ENCODE assay signal across 21 cellular contexts in the genomic region with DNA sequence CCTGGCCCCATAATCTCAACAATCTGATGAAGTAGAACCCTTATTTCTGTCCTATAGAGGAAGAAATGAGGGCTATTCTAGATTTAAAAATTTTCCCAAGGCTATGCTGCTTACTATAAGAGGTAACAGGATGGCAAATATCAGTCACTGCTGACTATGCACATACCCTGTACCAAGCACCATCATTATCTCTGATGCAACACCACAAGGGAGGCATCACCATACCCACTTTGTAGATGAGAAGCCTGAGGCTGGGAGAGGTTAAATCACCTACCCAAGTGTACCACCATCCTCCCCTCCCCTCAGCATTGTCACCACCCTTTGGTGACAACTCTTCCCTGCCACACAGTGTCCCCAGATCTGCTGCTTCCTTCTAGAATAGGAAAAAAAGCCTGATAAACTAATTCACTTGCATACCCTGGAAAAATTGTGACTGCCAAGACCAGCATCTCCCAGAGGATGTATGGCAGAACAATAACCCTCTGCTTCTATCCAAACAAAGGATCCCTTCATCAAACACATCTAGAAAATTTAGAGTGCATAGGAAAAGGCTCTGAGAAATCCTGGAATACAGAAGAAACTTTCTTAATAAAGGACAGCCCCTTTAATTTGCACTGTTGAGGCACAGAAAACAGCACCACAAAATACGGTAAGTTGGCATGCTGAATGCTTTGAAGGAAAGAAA. TPM values are rescaled to one million over a fixed set of nuclear protein-coding genes. Genes with fewer than 3 reads are reported as not detected.
DNase-seq lines count a peak whose midpoint lies in the region; ATAC-seq, FAIRE-seq and TF ChIP-seq lines count a peak whose summit lies in the region.
"Had no signal": no experiment of that assay in that cellular context is flagged by ENCODE, and none has a peak within 500 bp of the region (broad histone marks: within the 10 kb centered on the region; RNA-seq: fewer than 3 reads in every experiment).

No MANE protein-coding gene starts in this region.

- H3K36me3 ChIP-seq in OCI-LY1 (ENCODE audit: insufficient read depth, low read length) (no peaks in the 10 kb centered on the region), HepG2 (replicated peaks in 1 of 2; ENCODE audit: control insufficient read depth in 1 of 2, insufficient read depth in 2 of 2, low read length in 2 of 2) (no peaks in the 10 kb centered on the region), neural progenitor cell (no peaks in the 10 kb centered on the region)
- H3K36me3 ChIP-seq: BE2C, HAP-1 had no signal

- FAIRE-seq in GM19239 (lab: Jason Lieb, UNC) (peak; percentile 71), HepG2 (lab: Jason Lieb, UNC) (no peak)
- FAIRE-seq: A204.1, D721Med, G401.6, GM12891, H1, HTR-8/SVneo had no signal

- no peak for ATAC-seq in HepG2

- no peak for TF ChIP-seq EP300 in HepG2 (IDR thresholded peaks at IDR 0.05; ENCODE audit: low read depth in 2 of 2, low read length in 2 of 2)
- no peak for TF ChIP-seq EP300 in HepG2 (CRISPR knock-in tag; IDR thresholded peaks at IDR 0.05; ENCODE audit: borderline replicate concordance)

- POLR2A ChIA-PET in HepG2 (lab: Yijun Ruan, JAX): no interaction called here

- H2AFZ ChIP-seq in OCI-LY1 (ENCODE audit: low read length) (no peak overlapping the region), HepG2 (ENCODE audit: low read length) (no peak overlapping the region), neural progenitor cell (replicated peaks) (no peak overlapping the region)

- no peaks in the 10 kb centered on the region for H3F3A ChIP-seq in OCI-LY1 (ENCODE audit: insufficient read depth, low read length)
- H3F3A ChIP-seq in neural progenitor cell (ENCODE audit: low read depth): no peaks in the 10 kb centered on the region

- H3K4me1 Mint-ChIP-seq in neural progenitor cell: peaks cover 13% of the 10 kb centered on the region

- DNase-seq in COLO829 (ENCODE audit: low spot score) (peak; percentile 43), GM19239 (ENCODE audit: insufficient read length, low spot score) (no peak), medulla oblongata (ENCODE audit: extremely low spot score) (peak; percentile 39), HepG2 (ENCODE audit: low spot score) (no peak), NCI-H69 (lab: John Stamatoyannopoulos, UW) (no peak), neural progenitor cell (ENCODE audit: low spot score) (no peak)
- DNase-seq: BE2C; CD4-positive, alpha-beta memory T cell; COR-L47; DMS153; DMS79 treated with DMSO at 0.1 percent for 48 hours; EL had no signal

- CTCF ChIA-PET in HepG2 (lab: Yijun Ruan, JAX; ENCODE audit: low intra/inter-chr PET ratio, low total read pairs): interaction anchor here (2.0 kb wide), 1 partner anchor 636 kb away, joined by 13 read pairs; no protein-coding TSS in a partner anchor

- H3K4me3 ChIP-seq in OCI-LY1 (ENCODE audit: low read depth, low read length, poor library complexity, severe bottlenecking) (peak overlapping the region; percentile 0), HepG2 (replicated peaks in 1 of 3; ENCODE audit: insufficient read depth in 1 of 3, low read depth in 2 of 3, low read length in 3 of 3) (no peak overlapping the region), neural progenitor cell (no peak overlapping the region)
- H3K4me3 ChIP-seq: HAP-1 had no signal

- H4K20me1 ChIP-seq in OCI-LY1 (ENCODE audit: insufficient read depth, low read length) (no peaks in the 10 kb centered on the region), HepG2 (ENCODE audit: insufficient read depth, low read length) (no peaks in the 10 kb centered on the region), neural progenitor cell (ENCODE audit: low read depth) (no peaks in the 10 kb centered on the region)

- in situ Hi-C loops in HepG2 (cut with HindIII; ENCODE audit: extremely low pct_ligation_motif_present, low pct_unique_long_range_greater_than_20kb): loop anchor here (25.0 kb wide), 1 partner anchor 1522 kb away; a partner anchor contains a TSS

- no peaks in the 10 kb centered on the region for H3K9me2 ChIP-seq in OCI-LY1 (ENCODE audit: low read depth, low read length)

- H3K79me2 ChIP-seq in OCI-LY1 (ENCODE audit: insufficient read depth, low read length): 0 out of 2 replicates have a peak, but pooled peaks cover 7% of the 10 kb centered on the region
- H3K79me2 ChIP-seq in HepG2 (ENCODE audit: insufficient read depth, low read length): no peaks in the 10 kb centered on the region
- H3K79me2 ChIP-seq in neural progenitor cell (ENCODE audit: low read depth): no peaks in the 10 kb centered on the region

- H3K27ac ChIP-seq in OCI-LY1 (ENCODE audit: low read depth, low read length, poor library complexity, severe bottlenecking): peak overlapping the region; percentile 68
- H3K27ac ChIP-seq in HepG2 (ENCODE audit: extremely low read length, insufficient read depth, low read length): no peak overlapping the region
- no peak overlapping the region for H3K27ac ChIP-seq in neural progenitor cell
- H3K27ac ChIP-seq: C4-2B had no signal

- peaks cover 8% of the 10 kb centered on the region for H3K9me3 Mint-ChIP-seq in neural progenitor cell
- H3K9me3 Mint-ChIP-seq: CD4-positive, alpha-beta memory T cell had no signal

- BruUV-seq in HepG2 (replicated peaks; lab: Mats Ljungman, UMichigan): no TSS peak

- no peak for TF ChIP-seq RAD21 in HepG2 (CRISPR knock-in tag; IDR thresholded peaks at IDR 0.05)

- H3K4me2 ChIP-seq in OCI-LY1 (ENCODE audit: low read length) (peak overlapping the region; percentile 60; the same call in 1 of the 2 replicates), HepG2 (ENCODE audit: low read depth, low read length) (no peak overlapping the region), neural progenitor cell (no peak overlapping the region)

- intact Hi-C loops in HepG2 (cut with micrococcal nuclease; ENCODE audit: unreplicated experiment): loop anchor here (10.0 kb wide), 1 partner anchor 1109 kb away; no protein-coding TSS in a partner anchor

- H3K4me1 ChIP-seq in OCI-LY1 (ENCODE audit: insufficient read depth, low read length, severe bottlenecking) (peaks cover 72% of the 10 kb centered on the region), HepG2 (ENCODE audit: insufficient read depth, low read length) (no peaks in the 10 kb centered on the region), neural progenitor cell (peaks cover 5% of the 10 kb centered on the region)
- H3K4me1 ChIP-seq: BE2C, HAP-1 had no signal

- whole genome bisulfite sequencing in HepG2 (ENCODE audit: low lambda C conversion rate): 40% methylated on average over 1 of the region's 1 CpG

- no peaks in the 10 kb centered on the region for H3K9me3 ChIP-seq in OCI-LY1 (ENCODE audit: low read length)
- H3K9me3 ChIP-seq in HepG2 (ENCODE audit: low read length): no peaks in the 10 kb centered on the region
- no peaks in the 10 kb centered on the region for H3K9me3 ChIP-seq in neural progenitor cell (ENCODE audit: low read depth)
- H3K9me3 ChIP-seq: BE2C, HAP-1 had no signal

- peaks cover 2% of the 10 kb centered on the region for H3K36me3 Mint-ChIP-seq in neural progenitor cell
- H3K36me3 Mint-ChIP-seq: CD4-positive, alpha-beta memory T cell had no signal

- H3K27me3 ChIP-seq in OCI-LY1 (ENCODE audit: insufficient read depth, low read length) (no peaks in the 10 kb centered on the region), HepG2 (ENCODE audit: control insufficient read depth in 1 of 2, insufficient read depth in 2 of 2, low read length in 2 of 2) (peaks cover 0 to 3% of the 10 kb centered on the region in 2 experiments; a peak in 2 of 5 replicates), neural progenitor cell (no peaks in the 10 kb centered on the region)
- H3K27me3 ChIP-seq: BE2C had no signal

- no peak for TF ChIP-seq POLR2A in HepG2 (IDR thresholded peaks at IDR 0.05; ENCODE audit: insufficient read depth in 1 of 2, low read depth in 2 of 2, low read length in 2 of 2)

- no peak overlapping the region for H3K4me3 Mint-ChIP-seq in neural progenitor cell
- H3K4me3 Mint-ChIP-seq: CD4-positive, alpha-beta memory T cell had no signal

- no peak for TF ChIP-seq CTCF in OCI-LY1 (IDR thresholded peaks at IDR 0.05; ENCODE audit: low read length)
- TF ChIP-seq CTCF in HepG2 (CRISPR knock-in tag; IDR thresholded peaks at IDR 0.05): no peak
- no peak for TF ChIP-seq CTCF in neural progenitor cell (IDR thresholded peaks at IDR 0.05)

- no peak overlapping the region for H3K27ac Mint-ChIP-seq in neural progenitor cell

- no peaks in the 10 kb centered on the region for H3K27me3 Mint-ChIP-seq in neural progenitor cell (ENCODE audit: insufficient read depth, low read depth)

- H3K9ac ChIP-seq in OCI-LY1 (ENCODE audit: low read length) (no peak overlapping the region; the same call in 1 of the 2 replicates), HepG2 (ENCODE audit: insufficient read depth, low read depth, low read length) (no peak overlapping the region), neural progenitor cell (no peak overlapping the region)

TF ChIP-seq in HepG2, 621 proteins besides CTCF, POLR2A, EP300 and RAD21 (continues in another document):
- TF ChIP-seq, protein P1, sequence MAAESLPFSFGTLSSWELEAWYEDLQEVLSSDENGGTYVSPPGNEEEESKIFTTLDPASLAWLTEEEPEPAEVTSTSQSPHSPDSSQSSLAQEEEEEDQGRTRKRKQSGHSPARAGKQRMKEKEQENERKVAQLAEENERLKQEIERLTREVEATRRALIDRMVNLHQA (CRISPR knock-in tag; IDR thresholded peaks at IDR 0.05): no peak
- TF ChIP-seq ZNF747 (CRISPR knock-in tag; IDR thresholded peaks at IDR 0.05; ENCODE audit: borderline replicate concordance): no peak

RNA-seq across cellular contexts. Expression of a gene that starts 48.3 kb away (rescaled TPM):
- 51.9 and 86.7 TPM in 2 replicates for total RNA-seq in HepG2 (2016; rRNA removed; fragmentation: Illumina TruSeq; extraction: Trizol)
- 6.9 and 8.1 TPM in 2 replicates for total RNA-seq in HepG2 (2016; cell fraction: cytosol; rRNA removed; fragmentation: Illumina TruSeq; extraction: Trizol; ENCODE audit: low read depth)
- total RNA-seq in HepG2 (2016; cell fraction: insoluble cytoplasmic fraction; rRNA removed; fragmentation: Illumina TruSeq; extraction: Trizol): 54.9 and 90.6 TPM in 2 replicates
- total RNA-seq in HepG2 (2016; cell fraction: membrane; rRNA removed; fragmentation: Illumina TruSeq; extraction: Trizol): 21.7 and 24.5 TPM in 2 replicates
- 52.8 and 60.1 TPM in 2 replicates for total RNA-seq in HepG2 (2016; cell fraction: nucleus; rRNA removed; fragmentation: Illumina TruSeq; extraction: Trizol)
- 35.6 and 48.5 TPM in 2 replicates for polyA plus RNA-seq in HepG2 (2011; rRNA removed)
- 30.9 and 35.4 TPM in 2 replicates for polyA plus RNA-seq in HepG2 (2011; cell fraction: cytosol; rRNA removed)
- 30.6 and 35.0 TPM in 2 replicates for polyA plus RNA-seq in HepG2 (2011; cell fraction: nucleus; rRNA removed)
- polyA plus RNA-seq in HepG2 (2012): 33.3 and 37.5 TPM in 2 replicates
- 4.3 and 4.4 TPM in 2 replicates for polyA plus RNA-seq in HepG2 (2016; cell fraction: cytosol; fragmentation: Illumina TruSeq; extraction: Trizol; ENCODE audit: low read depth)
- polyA plus RNA-seq in HepG2 (2016; cell fraction: insoluble cytoplasmic fraction; fragmentation: Illumina TruSeq; extraction: Trizol; ENCODE audit: low read depth): 82.0 and 92.5 TPM in 2 replicates
- 10.4 and 12.0 TPM in 2 replicates for polyA plus RNA-seq in HepG2 (2016; cell fraction: membrane; fragmentation: Illumina TruSeq; extraction: Trizol; ENCODE audit: low read depth)
- polyA plus RNA-seq in HepG2 (2016; cell fraction: nucleus; fragmentation: Illumina TruSeq; extraction: Trizol; ENCODE audit: insufficient read depth, low read depth): 56.8 and 58.4 TPM in 2 replicates
- 104 and 160 TPM in 2 replicates for polyA minus RNA-seq in HepG2 (2011; rRNA and poly(A)+ RNA removed; ENCODE audit: low replicate concordance)
- 50.1 and 53.5 TPM in 2 replicates for polyA minus RNA-seq in HepG2 (2011; cell fraction: cytosol; rRNA and poly(A)+ RNA removed)
- polyA minus RNA-seq in HepG2 (2011; cell fraction: nucleus; rRNA and poly(A)+ RNA removed): 87.8 and 115 TPM in 2 replicates
- 51.7 and 58.9 TPM in 2 replicates for total RNA-seq in neural progenitor cell (ENCODE audit: low replicate concordance)

Comparison
In these comparisons a context has a peak if more than half of its experiments do, and no peak if none do; other contexts are left out.
1. DNase-seq: peak in COLO829 (single experiment) and medulla oblongata (single experiment); none in GM19239 (single experiment), HepG2 (single experiment), NCI-H69 (single experiment) and neural progenitor cell (single experiment).